ENCODE assay signal across 25 cellular contexts in genomic region chr1:223216074-223216473, GRCh38.
"Had no signal": no experiment of that assay in that cellular context is flagged by ENCODE, and none has a peak within 500 bp of the region (broad histone marks: within the 10 kb centered on the region; RNA-seq: fewer than 3 reads in every experiment).

No MANE protein-coding gene starts in this region.

- H3K27ac Mint-ChIP-seq: activated CD8-positive, alpha-beta T cell treated with anti-CD3 and anti-CD28 coated beads for 36 hours; activated naive CD4-positive, alpha-beta T cell treated with anti-CD3 and anti-CD28 coated beads, Interleukin-2, amount 50 U/mL, for 24 hours; activated T-cell treated with anti-CD3 and anti-CD28 coated beads, Interleukin-2, amount 50 U/mL, for 24 hours; activated T-helper 1 cell treated with anti-CD3 and anti-CD28 coated beads, Interleukin-12 subunit alpha, Interleukin-12 subunit beta, Interleukin-2, Interleukin-4 antibody, amounts not matched to agents 30 ng/mL and 10 ng/mL and 1 ng/mL, durations not matched to agents 14 hours and 24 hours and 36 hours; T-helper 1 cell treated with Interleukin-12 subunit alpha and Interleukin-12 subunit beta and Interleukin-4 antibody, amounts not matched to agents 30 μg/mL and 1 μg/mL, for 36 hours had no signal

- H3K4me3 Mint-ChIP-seq: activated CD8-positive, alpha-beta T cell treated with anti-CD3 and anti-CD28 coated beads for 36 hours; activated naive CD4-positive, alpha-beta T cell treated with anti-CD3 and anti-CD28 coated beads, Interleukin-2, amount 50 U/mL, for 24 hours; activated T-cell treated with anti-CD3 and anti-CD28 coated beads, Interleukin-2, amount 50 U/mL, for 24 hours; activated T-helper 1 cell treated with anti-CD3 and anti-CD28 coated beads, Interleukin-12 subunit alpha, Interleukin-12 subunit beta, Interleukin-2, Interleukin-4 antibody, amounts not matched to agents 30 ng/mL and 10 ng/mL and 1 ng/mL, durations not matched to agents 14 hours and 24 hours and 36 hours; T-helper 1 cell treated with Interleukin-12 subunit alpha and Interleukin-12 subunit beta and Interleukin-4 antibody, amounts not matched to agents 30 μg/mL and 1 μg/mL, for 36 hours had no signal

- H3K9me3 ChIP-seq: SJSA1 had no signal

- DNase-seq: activated CD4-positive, alpha-beta T cell treated with anti-CD3 and anti-CD28 coated beads for 4 hours; activated CD8-positive, alpha-beta T cell treated with anti-CD3 and anti-CD28 coated beads for 36 hours; activated effector memory CD4-positive, alpha-beta T cell treated with Interleukin-2 at 50 U/mL for 16 hours; activated naive CD4-positive, alpha-beta T cell; activated T-cell treated with anti-CD3 and anti-CD28 coated beads, Interleukin-2, amount 50 U/mL, for 24 hours; aorta; central memory CD4-positive, alpha-beta T cell; MG63; MV-4-11; NCI-H1092 treated with DMSO at 0.1 percent for 48 hours; NCI-H2029; NCI-H2107; NCI-H446 treated with DMSO at 0.1 percent for 48 hours; NCI-H524 treated with DMSO at 0.1 percent for 48 hours; NCI-H748 treated with DMSO at 0.1 percent for 48 hours; PC-3; SHP77 had no signal

- H3K9ac ChIP-seq: KMS-11 had no signal

- H3K27me3 ChIP-seq: breast epithelium, MG63, SJSA1 had no signal

- H3K36me3 ChIP-seq: breast epithelium, MG63, SJSA1 had no signal

- H3K4me1 ChIP-seq: breast epithelium had no signal

- ATAC-seq: activated CD4-positive, CD25-positive, alpha-beta regulatory T cell treated with anti-CD3 and anti-CD28 coated beads, Interleukin-2, amount 50 U/mL, for 24 hours; activated CD8-positive, alpha-beta T cell treated with anti-CD3 and anti-CD28 coated beads for 36 hours; PC-3; SK-N-SH treated with all-trans-retinoic acid at 6 μM for 48 hours had no signal

- H3K4me3 ChIP-seq: breast epithelium, MG63, SJSA1 had no signal

- H3K27ac ChIP-seq: breast epithelium, KMS-11, SJSA1 had no signal

- H3K4me2 ChIP-seq: KMS-11 had no signal

- H3K27me3 Mint-ChIP-seq: activated CD8-positive, alpha-beta T cell treated with anti-CD3 and anti-CD28 coated beads for 36 hours; activated naive CD4-positive, alpha-beta T cell treated with anti-CD3 and anti-CD28 coated beads, Interleukin-2, amount 50 U/mL, for 24 hours; activated T-cell treated with anti-CD3 and anti-CD28 coated beads, Interleukin-2, amount 50 U/mL, for 24 hours had no signal
